8 cellular contexts compared by ENCODE assay signal in genomic region chr12:110602085-110602814, GRCh38. TPM values are rescaled to one million over a fixed set of nuclear protein-coding genes. Genes with fewer than 3 reads are reported as not detected.
DNase-seq lines count a peak whose midpoint lies in the region; ATAC-seq and TF ChIP-seq lines count a peak whose summit lies in the region.
"Not testable (repeated sequence)": the region's sequence is repeated elsewhere in the genome, so short reads cannot be mapped to it uniquely, and the experiment has no call there.

No MANE protein-coding gene starts in this region.

- not testable (repeated sequence) for H3K79me2 ChIP-seq in KMS-11 (ENCODE audit: insufficient read depth, low read depth); neural progenitor cell (ENCODE audit: low read depth)

- WGBS in heart right ventricle, 2 donors, result 60 to 61% methylated on average over 14 of the region's 14 CpGs

- peaks cover 62% of the 10 kb centered on the region for H3K4me1 Mint-ChIP-seq in activated B cell treated with CpG ODN at 0.5 μM for 24 hours
- not testable (repeated sequence) for H3K4me1 Mint-ChIP-seq in MCF 10A (ENCODE audit: insufficient read depth, unreplicated experiment); neural progenitor cell

- not testable (repeated sequence) for TF ChIP-seq POLR2A in uterus (IDR thresholded peaks at IDR 0.05)

- H3K27ac Mint-ChIP-seq in activated B cell treated with CpG ODN at 0.5 μM for 24 hours, result peak overlapping the region; percentile 70
- H3K27ac Mint-ChIP-seq in MCF 10A (ENCODE audit: low read depth, unreplicated experiment); neural progenitor cell: not testable (repeated sequence)

- H3K4me2 ChIP-seq in KMS-11, neural progenitor cell: not testable (repeated sequence)

- H3K27me3 Mint-ChIP-seq in activated B cell treated with CpG ODN at 0.5 μM for 24 hours; MCF 10A (ENCODE audit: insufficient read depth, unreplicated experiment); neural progenitor cell (ENCODE audit: insufficient read depth, low read depth): not testable (repeated sequence)

- TF ChIP-seq CTCF in KMS-11 (conservative IDR thresholded peaks at IDR 0.05; ENCODE audit: low read depth, low read length) (peak; percentile 59; the same call in 1 of the 2 replicates), MCF 10A (IDR thresholded peaks at IDR 0.05; ENCODE audit: unreplicated experiment) (peak; percentile 82), heart right ventricle (IDR thresholded peaks at IDR 0.05) (peak; percentile 47 to 80 (median 77)), neural progenitor cell (IDR thresholded peaks at IDR 0.05) (peak; percentile 76), uterus (IDR thresholded peaks at IDR 0.05) (peak; percentile 65 to 81 (median 72))
- not testable (repeated sequence) for TF ChIP-seq CTCF in activated B cell treated with CpG ODN at 0.5 μM for 24 hours (IDR thresholded peaks at IDR 0.05)

- H3K9ac ChIP-seq in KMS-11, neural progenitor cell: not testable (repeated sequence)

- not testable (repeated sequence) for H3K9me3 ChIP-seq in heart right ventricle; neural progenitor cell (ENCODE audit: low read depth); uterus

- peak; percentile 45 for ATAC-seq in activated B cell treated with CpG ODN at 0.5 μM for 24 hours (ENCODE audit: low read depth)
- ATAC-seq in heart right ventricle, result peak in 7 of 8 donors; percentile 60 to 76 (median 73)

- POLR2A ChIA-PET in activated B cell treated with CpG ODN at 0.5 μM for 24 hours (lab: Charles Lee) (interaction anchor here (0.6 to 6.9 kb wide), 15 partner anchors 11 to 479 kb away, joined by 3 to 90 read pairs (median 4); partner anchors contain the start of genes ARPC3, FAM216A, GPN3 and IFT81), MCF 10A (lab: Yijun Ruan, JAX) (interaction anchor here (0.6 to 4.8 kb wide), 14 partner anchors 11 to 286 kb away, joined by 3 to 32 read pairs (median 4); partner anchors contain the start of genes ARPC3, FAM216A, GPN3 and RAD9B)

- not testable (repeated sequence) for H4K20me1 ChIP-seq in KMS-11 (ENCODE audit: insufficient read depth); neural progenitor cell (ENCODE audit: low read depth)

- DNase-seq in G401 (ENCODE audit: low spot score) (peak; percentile 49), NCI-H774 (lab: John Stamatoyannopoulos, UW) (peak; percentile 51), MCF 10A (ENCODE audit: unreplicated experiment) (peak; percentile 71), heart right ventricle (peak in 1 of 2 donors; percentile 46), neural progenitor cell (ENCODE audit: low spot score) (peak; percentile 79)
- not testable (repeated sequence) for DNase-seq in activated B cell treated with CpG ODN at 0.5 μM for 24 hours, uterus

- H3K36me3 Mint-ChIP-seq in activated B cell treated with CpG ODN at 0.5 μM for 24 hours (ENCODE audit: low read depth); MCF 10A (ENCODE audit: insufficient read depth, unreplicated experiment); neural progenitor cell: not testable (repeated sequence)

- not testable (repeated sequence) for H3K4me1 ChIP-seq in KMS-11 (ENCODE audit: low read depth, poor library complexity, severe bottlenecking); neural progenitor cell; uterus
- peaks cover 0 to 30% (median 0%) of the 10 kb centered on the region in 9 donors for H3K4me1 ChIP-seq in heart right ventricle

- not testable (repeated sequence) for H3K4me3 Mint-ChIP-seq in activated B cell treated with CpG ODN at 0.5 μM for 24 hours; MCF 10A (ENCODE audit: unreplicated experiment); neural progenitor cell

- not testable (repeated sequence) for H3K9me3 Mint-ChIP-seq in activated B cell treated with CpG ODN at 0.5 μM for 24 hours; MCF 10A (ENCODE audit: unreplicated experiment); neural progenitor cell

- in situ Hi-C loops in G401 (cut with HindIII; ENCODE audit: low sequenced_read_pairs), result not testable (repeated sequence)

- BruUV-seq in MCF 10A (replicated peaks; lab: Mats Ljungman, UMichigan), result not testable (repeated sequence)

- CTCF ChIA-PET in activated B cell treated with CpG ODN at 0.5 μM for 24 hours (lab: Charles Lee), result interaction anchor here (0.6 to 8.2 kb wide), 46 partner anchors 8 to 757 kb away, joined by 3 to 189 read pairs (median 4); partner anchors contain the start of genes ARPC3, FAM216A, GPN3 and TCTN1
- CTCF ChIA-PET in MCF 10A (lab: Yijun Ruan, JAX), result interaction anchor here (0.5 to 8.9 kb wide), 47 partner anchors 8 to 580 kb away, joined by 3 to 239 read pairs (median 5); partner anchors contain the start of genes ARPC3, FAM216A, GPN3 and RAD9B

- H2AFZ ChIP-seq in KMS-11 (ENCODE audit: low read depth); neural progenitor cell (replicated peaks): not testable (repeated sequence)

- intact Hi-C loops in activated B cell treated with CpG ODN at 0.5 μM for 24 hours (cut with micrococcal nuclease) (loop anchor here (1.0 to 5.0 kb wide), 7 partner anchors 90 to 501 kb away; partner anchors contain the start of gene ATP2A2), MCF 10A (cut with micrococcal nuclease) (loop anchor here (1.0 to 5.0 kb wide), 6 partner anchors 96 to 502 kb away; partner anchors contain the start of gene ARPC3), heart right ventricle (cut with DNase I) (loop anchor here in 8 of 10 donors (1.0 to 10.0 kb wide), 9 partner anchors 50 to 283 kb away; partner anchors contain the start of genes ARPC3 (in 5 of the 8), FAM216A (in 1 of the 8) and GPN3 (in 1 of the 8)), uterus (cut with DNase I; ENCODE audit: low total_unique reads) (loop anchor here (5.0 kb wide), 1 partner anchor 90 kb away; no protein-coding TSS in a partner anchor)

- not testable (repeated sequence) for H3K27me3 ChIP-seq in KMS-11 (ENCODE audit: insufficient read depth, low read depth); heart right ventricle; neural progenitor cell; uterus

- H3K36me3 ChIP-seq in KMS-11 (ENCODE audit: insufficient read depth); heart right ventricle; neural progenitor cell; uterus: not testable (repeated sequence)

- H3K27ac ChIP-seq in KMS-11, heart right ventricle, neural progenitor cell, uterus: not testable (repeated sequence)

- H3F3A ChIP-seq in neural progenitor cell (ENCODE audit: low read depth), result not testable (repeated sequence)

- H3K4me3 ChIP-seq in KMS-11 (IDR thresholded peaks at IDR 0.05; ENCODE audit: insufficient read depth, low read depth, low read length); heart right ventricle; neural progenitor cell; uterus: not testable (repeated sequence)

RNA-seq across cellular contexts. Expression of gene TCTN1, which starts 11.7 kb away (rescaled TPM):
- 24.8 and 28.4 TPM in 2 replicates for total RNA-seq in G401 (2014; rRNA removed; shearing (Covaris generic))
- total RNA-seq in activated B cell treated with CpG ODN at 0.5 μM for 24 hours (22.4 and 29.5 TPM in 2 replicates), MCF 10A (2022) (36.5 and 38.9 TPM in 2 replicates), heart right ventricle (10 to 100 TPM; 14.2 to 31.9 (median 25.2) TPM), neural progenitor cell (ENCODE audit: low replicate concordance) (42.7 and 48.6 TPM in 2 replicates), uterus (10 to 100 TPM; 40.0 to 61.8 (median 49.9) TPM)
- polyA plus RNA-seq in heart right ventricle, result 10 to 100 TPM; 16.2 to 49.6 TPM

RNA-seq across cellular contexts. Expression of gene PPTC7, which starts 19.1 kb away (rescaled TPM):
- 11.7 and 15.3 TPM in 2 replicates for total RNA-seq in G401 (2014; rRNA removed; shearing (Covaris generic))
- total RNA-seq in activated B cell treated with CpG ODN at 0.5 μM for 24 hours (34.5 and 40.8 TPM in 2 replicates), MCF 10A (2022) (32.0 and 36.5 TPM in 2 replicates), heart right ventricle (100 to 1,000 TPM in 1 of 10 donors, 10 to 100 TPM in 9; 66.0 to 162 (median 79.4) TPM), neural progenitor cell (ENCODE audit: low replicate concordance) (9.1 and 11.2 TPM in 2 replicates), uterus (10 to 100 TPM in 3 of 4 donors, 1 to 10 TPM in 1; 3.6 to 34.1 (median 21.1) TPM)
- polyA plus RNA-seq in heart right ventricle, result 10 to 100 TPM; 18.9 to 20.4 TPM
